34 cellular contexts compared by ENCODE assay signal in the genomic region with DNA sequence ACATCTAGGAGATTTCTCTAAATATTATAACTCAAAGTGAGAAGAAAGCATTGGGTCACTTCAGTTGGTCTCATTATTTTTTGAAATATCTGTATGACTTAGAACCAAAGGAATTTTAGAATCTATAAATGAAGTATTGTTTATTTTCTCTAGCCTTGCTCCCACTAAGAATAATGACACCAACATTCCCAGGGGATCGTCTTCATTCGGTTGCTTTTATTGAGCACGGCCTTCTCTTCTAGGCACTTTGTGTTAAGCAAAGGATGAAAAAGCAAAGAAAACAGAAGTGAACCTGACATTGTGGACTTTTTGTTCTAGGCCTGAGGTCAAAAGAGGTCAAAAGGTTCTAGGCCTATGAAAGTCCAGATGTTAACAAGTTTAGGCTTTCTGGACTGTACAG.
"Had no signal": no experiment of that assay in that cellular context is flagged by ENCODE, and none has a peak within 500 bp of the region (broad histone marks: within the 10 kb centered on the region; RNA-seq: fewer than 3 reads in every experiment).

No MANE protein-coding gene starts in this region.

- DNase-seq: activated CD4-positive, alpha-beta memory T cell treated with anti-CD3 and anti-CD28 coated beads for 36 hours; activated CD4-positive, alpha-beta T cell treated with anti-CD3 and anti-CD28 coated beads for 4 hours; activated CD4-positive, alpha-beta T cell treated with anti-CD3 and anti-CD28 coated beads, Interleukin-2, amount 50 U/mL, for 1 hour; activated CD8-positive, alpha-beta memory T cell treated with anti-CD3 and anti-CD28 coated beads, Interleukin-2, amount 50 U/mL, for 4 hours; activated gamma-delta T cell treated with Interleukin-2 at 50 U/mL for 16 hours; activated naive CD4-positive, alpha-beta T cell treated with anti-CD3 and anti-CD28 coated beads for 36 hours; activated T-cell treated with anti-CD3 and anti-CD28 coated beads for 4 hours; activated T-cell treated with anti-CD3 and anti-CD28 coated beads, Interleukin-2, amount 50 U/mL, for 4 hours; adrenal gland; central memory CD4-positive, alpha-beta T cell; KG1; MM.1S; MV-4-11; NCI-H1092; NCI-H1436 treated with DMSO at 0.1 percent for 48 hours; NCI-H1694 treated with DMSO at 0.1 percent for 48 hours; NCI-H2029 treated with DMSO at 0.1 percent for 48 hours; NCI-H2107; NCI-H2171; NCI-H510A; NCI-H526; NCI-H748 treated with DMSO at 0.1 percent for 48 hours; PC-9; SHP77; SJCRH30; SK-N-SH had no signal

- H3K9me3 Mint-ChIP-seq: activated CD4-positive, alpha-beta memory T cell treated with anti-CD3 and anti-CD28 coated beads for 36 hours; activated naive CD4-positive, alpha-beta T cell treated with anti-CD3 and anti-CD28 coated beads for 36 hours; activated naive CD4-positive, alpha-beta T cell treated with anti-CD3 and anti-CD28 coated beads, Interleukin-2, amount 50 U/mL, for 72 hours; activated T-helper 1 cell treated with anti-CD3 and anti-CD28 coated beads, Interleukin-12 subunit alpha, Interleukin-12 subunit beta, Interleukin-2, Interleukin-4 antibody, amounts not matched to agents 30 ng/mL and 10 ng/mL and 1 ng/mL, durations not matched to agents 14 hours and 24 hours and 36 hours; T-helper 1 cell treated with Interleukin-12 subunit alpha and Interleukin-12 subunit beta and Interleukin-4 antibody, amounts not matched to agents 30 μg/mL and 1 μg/mL, for 36 hours; T-helper 2 cell treated with Interferon-gamma antibody and Interleukin-4, amounts not matched to agents 5 μg/mL and 100 μg/mL, for 36 hours had no signal

- H3K27ac Mint-ChIP-seq: activated CD4-positive, alpha-beta memory T cell treated with anti-CD3 and anti-CD28 coated beads for 36 hours; activated naive CD4-positive, alpha-beta T cell treated with anti-CD3 and anti-CD28 coated beads for 36 hours; activated naive CD4-positive, alpha-beta T cell treated with anti-CD3 and anti-CD28 coated beads, Interleukin-2, amount 50 U/mL, for 72 hours; activated T-helper 1 cell treated with anti-CD3 and anti-CD28 coated beads, Interleukin-12 subunit alpha, Interleukin-12 subunit beta, Interleukin-2, Interleukin-4 antibody, amounts not matched to agents 30 ng/mL and 10 ng/mL and 1 ng/mL, durations not matched to agents 14 hours and 24 hours and 36 hours; brain; T-helper 1 cell treated with Interleukin-12 subunit alpha and Interleukin-12 subunit beta and Interleukin-4 antibody, amounts not matched to agents 30 μg/mL and 1 μg/mL, for 36 hours; T-helper 2 cell treated with Interferon-gamma antibody and Interleukin-4, amounts not matched to agents 5 μg/mL and 100 μg/mL, for 36 hours; WTC11 had no signal

- H3K4me3 Mint-ChIP-seq: activated CD4-positive, alpha-beta memory T cell treated with anti-CD3 and anti-CD28 coated beads for 36 hours; activated naive CD4-positive, alpha-beta T cell treated with anti-CD3 and anti-CD28 coated beads for 36 hours; activated T-cell treated with anti-CD3 and anti-CD28 coated beads, Interleukin-2, amount 50 U/mL, for 4 hours; activated T-helper 1 cell treated with anti-CD3 and anti-CD28 coated beads, Interleukin-12 subunit alpha, Interleukin-12 subunit beta, Interleukin-2, Interleukin-4 antibody, amounts not matched to agents 30 ng/mL and 10 ng/mL and 1 ng/mL, durations not matched to agents 14 hours and 24 hours and 36 hours; brain; T-helper 1 cell treated with Interleukin-12 subunit alpha and Interleukin-12 subunit beta and Interleukin-4 antibody, amounts not matched to agents 30 μg/mL and 1 μg/mL, for 36 hours; T-helper 2 cell treated with Interferon-gamma antibody and Interleukin-4, amounts not matched to agents 5 μg/mL and 100 μg/mL, for 36 hours; WTC11 had no signal

- H3K36me3 ChIP-seq: adrenal gland, SJCRH30 had no signal

- H3K27me3 ChIP-seq: adrenal gland, SJCRH30 had no signal

- ATAC-seq: activated CD4-positive, CD25-positive, alpha-beta regulatory T cell treated with anti-CD3 and anti-CD28 coated beads, Interleukin-2, amount 50 U/mL, for 24 hours; activated naive CD4-positive, alpha-beta T cell treated with anti-CD3 and anti-CD28 coated beads, Interleukin-2, amount 50 U/mL, for 72 hours; activated T-cell treated with anti-CD3 and anti-CD28 coated beads, Interleukin-2, amount 50 U/mL, for 4 hours had no signal

- H3K9ac ChIP-seq: SK-N-SH had no signal

- H3K36me3 Mint-ChIP-seq: activated CD4-positive, alpha-beta memory T cell treated with anti-CD3 and anti-CD28 coated beads for 36 hours; activated naive CD4-positive, alpha-beta T cell treated with anti-CD3 and anti-CD28 coated beads, Interleukin-2, amount 50 U/mL, for 72 hours; brain had no signal

- H2AFZ ChIP-seq: PC-9 had no signal

- H3K27ac ChIP-seq: adrenal gland, PC-9, RWPE1, SJCRH30 had no signal

- H3K4me2 ChIP-seq: PC-9, SK-N-SH had no signal

- H3K4me1 ChIP-seq: SJCRH30 had no signal

- H3K9me3 ChIP-seq: adrenal gland, SJCRH30, SK-N-SH had no signal

- H3K4me3 ChIP-seq: adrenal gland, PC-9, SJCRH30 had no signal
